ENCODE assay signal across 22 cellular contexts in genomic region chr4:115844180-115844579, GRCh38.
DNase-seq lines count a peak whose midpoint lies in the region; ATAC-seq, FAIRE-seq and TF ChIP-seq lines count a peak whose summit lies in the region.
"Had no signal": no experiment of that assay in that cellular context is flagged by ENCODE, and none has a peak within 500 bp of the region (broad histone marks: within the 10 kb centered on the region; RNA-seq: fewer than 3 reads in every experiment).

No MANE protein-coding gene starts in this region.

- TF ChIP-seq CTCF in SK-N-SH (IDR thresholded peaks at IDR 0.05) = no peak
- TF ChIP-seq CTCF in HepG2 (CRISPR knock-in tag; IDR thresholded peaks at IDR 0.05) = no peak

- no peaks in the 10 kb centered on the region for H3K9me2 ChIP-seq in SK-N-SH

- ATAC-seq in SK-N-SH treated with all-trans-retinoic acid at 6 μM for 48 hours (no peak), HepG2 (peak; percentile 82), HG02642 (IDR thresholded peaks at IDR 0.05; ENCODE audit: poor library complexity, unreplicated experiment) (no peak), GM19035 (IDR thresholded peaks at IDR 0.05; ENCODE audit: unreplicated experiment) (no peak)
- ATAC-seq: activated CD8-positive, alpha-beta memory T cell treated with anti-CD3 and anti-CD28 coated beads, Interleukin-2, amount 10 ng/mL, durations not matched to agents 7 days and 5 days; K562 had no signal

- BruUV-seq in HepG2 (replicated peaks; lab: Mats Ljungman, UMichigan) = no TSS peak

- H3K27me3 ChIP-seq in SK-N-SH (ENCODE audit: insufficient read depth) (no peaks in the 10 kb centered on the region), HepG2 (ENCODE audit: control insufficient read depth in 1 of 2, insufficient read depth in 2 of 2, low read length in 2 of 2) (no peaks in the 10 kb centered on the region)
- H3K27me3 ChIP-seq: cardiac muscle cell, esophagus muscularis mucosa, stomach, transverse colon had no signal

- no peaks in the 10 kb centered on the region for H3F3A ChIP-seq in SK-N-SH (replicated peaks; ENCODE audit: insufficient read depth)

- intact Hi-C loops in HepG2 (cut with micrococcal nuclease; ENCODE audit: unreplicated experiment) = no loop called here

- H3K79me2 ChIP-seq in SK-N-SH (ENCODE audit: insufficient read depth) = no peaks in the 10 kb centered on the region
- no peaks in the 10 kb centered on the region for H3K79me2 ChIP-seq in HepG2 (ENCODE audit: insufficient read depth, low read length)

- H3K4me3 ChIP-seq in SK-N-SH (ENCODE audit: low read depth in 2 of 2, low read length in 1 of 2) = no peak overlapping the region
- H3K4me3 ChIP-seq in HepG2 (replicated peaks in 1 of 3; ENCODE audit: insufficient read depth in 1 of 3, low read depth in 2 of 3, low read length in 3 of 3) = peak overlapping the region in 1 of 3 experiments; percentile 15; a peak in 1 of 6 replicates
- H3K4me3 ChIP-seq: cardiac muscle cell, esophagus muscularis mucosa, K562, stomach, transverse colon had no signal

- 4% methylated on average over 2 of the region's 2 CpGs for WGBS in SK-N-SH (ENCODE audit: low lambda C conversion rate)
- 2% methylated on average over 2 of the region's 2 CpGs for WGBS in HepG2 (ENCODE audit: low lambda C conversion rate)

- H4K20me1 ChIP-seq in SK-N-SH (ENCODE audit: insufficient read depth) (no peaks in the 10 kb centered on the region), HepG2 (ENCODE audit: insufficient read depth, low read length) (no peaks in the 10 kb centered on the region)

- H3K4me2 ChIP-seq in SK-N-SH (no peak overlapping the region), HepG2 (ENCODE audit: low read depth, low read length) (peak overlapping the region; percentile 52)

- H3K9me3 ChIP-seq in SK-N-SH (no peaks in the 10 kb centered on the region), HepG2 (ENCODE audit: low read length) (no peaks in the 10 kb centered on the region)

- H3K9ac ChIP-seq in SK-N-SH = no peak overlapping the region
- H3K9ac ChIP-seq in HepG2 (ENCODE audit: insufficient read depth, low read depth, low read length) = no peak overlapping the region

- in situ Hi-C loops in HepG2 (cut with HindIII; ENCODE audit: extremely low pct_ligation_motif_present, low pct_unique_long_range_greater_than_20kb) = no loop called here
- in situ Hi-C loops in ACHN (cut with HindIII; ENCODE audit: low pct_ligation_motif_present, low pct_unique_long_range_greater_than_20kb, low sequenced_read_pairs) = no loop called here

- TF ChIP-seq POLR2A in HepG2 (IDR thresholded peaks at IDR 0.05; ENCODE audit: insufficient read depth in 1 of 2, low read depth in 2 of 2, low read length in 2 of 2) = no peak

- CTCF ChIA-PET in SK-N-SH (lab: Yijun Ruan, JAX) = no interaction called here
- CTCF ChIA-PET in HepG2 (lab: Yijun Ruan, JAX; ENCODE audit: low intra/inter-chr PET ratio, low total read pairs) = no interaction called here

- FAIRE-seq in HepG2 (lab: Jason Lieb, UNC) = no peak
- FAIRE-seq: frontal cortex, K562 had no signal

- H3K36me3 ChIP-seq in SK-N-SH (replicated peaks in 1 of 2; ENCODE audit: control insufficient read depth in 1 of 2, insufficient read depth in 2 of 2, low read length in 1 of 2) (no peaks in the 10 kb centered on the region), HepG2 (replicated peaks in 1 of 2; ENCODE audit: control insufficient read depth in 1 of 2, insufficient read depth in 2 of 2, low read length in 2 of 2) (no peaks in the 10 kb centered on the region)
- H3K36me3 ChIP-seq: cardiac muscle cell, esophagus muscularis mucosa, stomach, transverse colon had no signal

- TF ChIP-seq EP300 in SK-N-SH (IDR thresholded peaks at IDR 0.05; ENCODE audit: borderline replicate concordance in 1 of 2, low read depth in 1 of 2, low read length in 1 of 2) (no peak), HepG2 (IDR thresholded peaks at IDR 0.05; ENCODE audit: low read depth in 2 of 2, low read length in 2 of 2) (no peak), HepG2 (CRISPR knock-in tag; IDR thresholded peaks at IDR 0.05; ENCODE audit: borderline replicate concordance) (no peak)

- POLR2A ChIA-PET in SK-N-SH (lab: Yijun Ruan, JAX) = no interaction called here
- POLR2A ChIA-PET in HepG2 (lab: Yijun Ruan, JAX) = no interaction called here

- H2AFZ ChIP-seq in SK-N-SH (ENCODE audit: low read depth) = peak overlapping the region; percentile 18; the same call in 1 of the 2 replicates
- H2AFZ ChIP-seq in HepG2 (ENCODE audit: low read length) = no peak overlapping the region

- H3K27ac ChIP-seq in SK-N-SH (ENCODE audit: low read depth in 2 of 2, low read length in 1 of 2) (no peak overlapping the region), HepG2 (ENCODE audit: extremely low read length, insufficient read depth, low read length) (no peak overlapping the region)
- H3K27ac ChIP-seq: cardiac muscle cell, esophagus muscularis mucosa, stomach, transverse colon had no signal

- no peaks in the 10 kb centered on the region for H3K4me1 ChIP-seq in SK-N-SH (ENCODE audit: control insufficient read depth in 1 of 2, insufficient read depth in 2 of 2, low read depth in 1 of 2, low read length in 1 of 2)
- H3K4me1 ChIP-seq in HepG2 (ENCODE audit: insufficient read depth, low read length) = peaks cover 12% of the 10 kb centered on the region
- H3K4me1 ChIP-seq: esophagus muscularis mucosa, stomach, transverse colon had no signal

- no peak for TF ChIP-seq RAD21 in SK-N-SH (IDR thresholded peaks at IDR 0.05; ENCODE audit: low read length)
- TF ChIP-seq RAD21 in HepG2 (CRISPR knock-in tag; IDR thresholded peaks at IDR 0.05) = no peak

- DNase-seq in SK-N-SH (no peak), NCI-H748 treated with DMSO at 0.1 percent for 48 hours (lab: John Stamatoyannopoulos, UW) (peak; percentile 19), HepG2 (ENCODE audit: low spot score) (peak; percentile 31), ACHN (no peak), ureter (ENCODE audit: low spot score) (no peak)
- DNase-seq: activated CD4-positive, alpha-beta T cell treated with anti-CD3 and anti-CD28 coated beads, Interleukin-2, amount 10 ng/mL, durations not matched to agents 7 days and 5 days; activated CD8-positive, alpha-beta memory T cell treated with anti-CD3 and anti-CD28 coated beads, Interleukin-2, amount 10 ng/mL, durations not matched to agents 7 days and 5 days; activated naive CD4-positive, alpha-beta T cell treated with anti-CD3 and anti-CD28 coated beads, Interleukin-2, amount 10 ng/mL, durations not matched to agents 7 days and 5 days; amygdala; endodermal cell; hippocampal formation; NCI-H1417 treated with DMSO at 0.1 percent for 48 hours; NCI-H524 treated with DMSO at 0.1 percent for 48 hours; stomach; transverse colon had no signal

TF ChIP-seq in SK-N-SH, 30 proteins besides CTCF, POLR2A, EP300 and RAD21 (continues in another document):
- TF ChIP-seq MXI1 (IDR thresholded peaks at IDR 0.05; ENCODE audit: low read depth, low read length) (no peak), ELF1 (IDR thresholded peaks at IDR 0.05) (no peak), RFX5 (IDR thresholded peaks at IDR 0.05; ENCODE audit: low read length) (no peak), TEAD4 (IDR thresholded peaks at IDR 0.05; ENCODE audit: borderline replicate concordance, insufficient read depth) (no peak), RCOR1 (IDR thresholded peaks at IDR 0.05; ENCODE audit: low read length) (no peak), RXRA (IDR thresholded peaks at IDR 0.05; ENCODE audit: borderline replicate concordance, low read depth) (no peak), MEF2A (IDR thresholded peaks at IDR 0.05; ENCODE audit: borderline replicate concordance, low read depth) (no peak)

TF ChIP-seq in SK-N-SH treated with all-trans-retinoic acid at 6 μM for 48 hours, 23 proteins besides CTCF, POLR2A, EP300 and RAD21 (continues in another document):
- TF ChIP-seq TSHZ2 (CRISPR knock-in tag; IDR thresholded peaks at IDR 0.05) = no peak

TF ChIP-seq in HepG2, 621 proteins besides CTCF, POLR2A, EP300 and RAD21 (continues in another document):
- no peak for TF ChIP-seq ZHX2 (IDR thresholded peaks at IDR 0.05; ENCODE audit: low read depth)
- no peak for TF ChIP-seq ZHX2 (CRISPR knock-in tag; IDR thresholded peaks at IDR 0.05; ENCODE audit: borderline replicate concordance)
- 0 out of 2 replicates have a peak, but pooled peaks have one; percentile 12 for TF ChIP-seq ZNF644 (CRISPR knock-in tag; IDR thresholded peaks at IDR 0.05; ENCODE audit: low read depth)
- TF ChIP-seq SOX6 (IDR thresholded peaks at IDR 0.05) = no peak
- peak; percentile 38; the same call in 1 of the 2 replicates for TF ChIP-seq SOX6 (CRISPR knock-in tag; IDR thresholded peaks at IDR 0.05)

Comparison
In these comparisons a context has a peak if more than half of its experiments do, and no peak if none do; other contexts are left out.
1. DNase-seq: peak in NCI-H748 treated with DMSO at 0.1 percent for 48 hours (single experiment) and HepG2 (single experiment); none in SK-N-SH (single experiment), ACHN (single experiment) and ureter (single experiment).